ENCODE assay signal across 10 cellular contexts in the genomic region with DNA sequence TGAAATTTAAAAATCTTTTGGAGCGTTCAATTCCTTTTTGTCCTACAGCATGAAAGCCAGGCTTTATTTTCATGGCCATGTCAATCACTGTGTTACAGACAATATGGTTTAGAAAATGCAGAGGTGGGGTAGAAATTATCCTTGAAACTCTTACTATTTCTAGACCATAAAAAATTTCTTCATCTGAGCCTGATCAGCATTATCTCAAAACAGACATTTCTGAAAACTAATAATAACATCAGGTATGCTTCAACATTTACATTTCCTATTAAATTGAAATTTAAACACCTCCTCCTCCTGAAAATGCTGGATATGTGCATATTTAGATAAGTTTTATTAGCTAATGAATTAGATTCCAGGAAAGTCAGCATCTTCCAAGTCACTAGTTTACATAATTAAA.
"Had no signal": no experiment of that assay in that cellular context is flagged by ENCODE, and none has a peak within 500 bp of the region (broad histone marks: within the 10 kb centered on the region; RNA-seq: fewer than 3 reads in every experiment).

No MANE protein-coding gene starts in this region.

- H3K4me2 ChIP-seq: KMS-11 had no signal

- H3K4me3 Mint-ChIP-seq: HFFc6, IgD-negative memory B cell had no signal

- H2AFZ ChIP-seq: GM23248 had no signal

- H3K9ac ChIP-seq: GM23248, KMS-11 had no signal

- DNase-seq: GM23248, H7, HFFc6, Karpas-422, KBM-7 had no signal

- H3K27me3 Mint-ChIP-seq: IgD-negative memory B cell had no signal

- H3K36me3 Mint-ChIP-seq: IgD-negative memory B cell had no signal

- H3K27ac ChIP-seq: GM23248, HL-60, KMS-11 had no signal

- H3K4me1 Mint-ChIP-seq: IgD-negative memory B cell had no signal

- ATAC-seq: HCT116, HepG2 had no signal

- H3K4me3 ChIP-seq: GM23248 had no signal

- H3K27ac Mint-ChIP-seq: HFFc6 had no signal

- H3K9me3 Mint-ChIP-seq: HFFc6 had no signal
